In the genomic region with DNA sequence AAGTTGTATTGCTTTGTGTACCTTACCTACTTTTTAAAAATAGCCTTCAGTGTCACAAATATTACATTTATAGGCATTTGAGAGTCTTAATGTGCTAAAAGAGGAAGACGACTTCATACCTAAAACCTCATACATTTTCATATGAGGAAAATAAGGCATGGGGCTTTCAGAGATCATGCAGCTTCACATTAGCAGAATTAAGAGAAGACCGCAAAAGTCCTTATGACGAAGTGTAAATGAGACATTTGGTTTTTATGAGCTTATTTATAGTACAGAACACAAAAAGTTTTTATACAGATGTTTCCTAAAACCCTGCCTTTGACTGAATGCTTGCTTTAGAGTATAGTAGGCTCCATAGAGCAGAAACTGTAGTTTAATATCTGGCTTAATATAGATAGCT, we compare ENCODE assay signal across 14 cellular contexts. TPM values are rescaled to one million over a fixed set of nuclear protein-coding genes. Genes with fewer than 3 reads are reported as not detected.
DNase-seq lines count a peak whose midpoint lies in the region; ATAC-seq and TF ChIP-seq lines count a peak whose summit lies in the region.
"Had no signal": no experiment of that assay in that cellular context is flagged by ENCODE, and none has a peak within 500 bp of the region (broad histone marks: within the 10 kb centered on the region; RNA-seq: fewer than 3 reads in every experiment).

No MANE protein-coding gene starts in this region.

- no peaks in the 10 kb centered on the region for H3K27me3 Mint-ChIP-seq in activated CD4-positive, alpha-beta T cell treated with anti-CD3 and anti-CD28 coated beads for 36 hours
- H3K27me3 Mint-ChIP-seq in naive B cell (no peaks in the 10 kb centered on the region), nephron progenitor cell (ENCODE audit: low read depth, poor library complexity) (no peaks in the 10 kb centered on the region)

- H3K9me3 Mint-ChIP-seq in activated CD4-positive, alpha-beta T cell treated with anti-CD3 and anti-CD28 coated beads for 36 hours (ENCODE audit: low read depth), result no peaks in the 10 kb centered on the region
- H3K9me3 Mint-ChIP-seq in naive B cell (no peaks in the 10 kb centered on the region), nephron progenitor cell (no peaks in the 10 kb centered on the region)

- POLR2A ChIA-PET in activated CD4-positive, alpha-beta T cell treated with anti-CD3 and anti-CD28 coated beads for 36 hours (lab: Charles Lee), result no interaction called here

- DNase-seq in activated CD4-positive, alpha-beta T cell treated with anti-CD3 and anti-CD28 coated beads for 36 hours, result no peak
- no peak for DNase-seq in activated CD4-positive, alpha-beta T cell treated with anti-CD3 and anti-CD28 coated beads for 1 hour
- peak; percentile 62 for DNase-seq in naive B cell
- no peak for DNase-seq in nephron progenitor cell
- no peak for DNase-seq in iPS-NIHi11 (ENCODE audit: low spot score)
- no peak for DNase-seq in cerebellar nuclear complex (lab: John Stamatoyannopoulos, UW)
- DNase-seq: foreskin melanocyte; left cardiac atrium; NCI-H1436; stimulated activated CD4-positive, alpha-beta T cell treated with anti-CD3 and anti-CD28 coated beads, Interleukin-15, amount 100 ng/mL, for 24 hours; stimulated activated naive CD4-positive, alpha-beta T cell; SW 1271 had no signal

- H3K4me3 Mint-ChIP-seq in activated CD4-positive, alpha-beta T cell treated with anti-CD3 and anti-CD28 coated beads for 36 hours, result no peak overlapping the region
- H3K4me3 Mint-ChIP-seq in naive B cell (peak overlapping the region in 5 of 8 donors; percentile 39 to 78 (median 63)), nephron progenitor cell (no peak overlapping the region)

- peaks cover 42% of the 10 kb centered on the region for H3K36me3 Mint-ChIP-seq in activated CD4-positive, alpha-beta T cell treated with anti-CD3 and anti-CD28 coated beads for 36 hours (ENCODE audit: low read depth)
- H3K36me3 Mint-ChIP-seq in naive B cell (peaks cover 8 to 23% of the 10 kb centered on the region in 2 donors), nephron progenitor cell (ENCODE audit: low read depth) (peaks cover 70% of the 10 kb centered on the region)

- intact Hi-C loops in activated CD4-positive, alpha-beta T cell treated with anti-CD3 and anti-CD28 coated beads for 36 hours (cut with DNase I, micrococcal nuclease), result no loop called here

- no peak for ATAC-seq in activated CD4-positive, alpha-beta T cell treated with anti-CD3 and anti-CD28 coated beads for 36 hours
- ATAC-seq in GM21717 (IDR thresholded peaks at IDR 0.05; ENCODE audit: unreplicated experiment) (peak; percentile 78), HG03196 (IDR thresholded peaks at IDR 0.05; ENCODE audit: unreplicated experiment) (peak; percentile 57), naive B cell (ENCODE audit: low read depth in 2 of 2) (peak; percentile 88 to 89)
- ATAC-seq: left cardiac atrium had no signal

- CTCF ChIA-PET in activated CD4-positive, alpha-beta T cell treated with anti-CD3 and anti-CD28 coated beads for 36 hours (lab: Charles Lee), result interaction anchor here (1.3 to 1.7 kb wide), 2 partner anchors 8 to 12 kb away, joined by 4 read pairs; no protein-coding TSS in a partner anchor

- H3K4me1 Mint-ChIP-seq in activated CD4-positive, alpha-beta T cell treated with anti-CD3 and anti-CD28 coated beads for 36 hours, result no peaks in the 10 kb centered on the region
- H3K4me1 Mint-ChIP-seq in naive B cell (peaks cover 0 to 35% (median 4%) of the 10 kb centered on the region in 3 donors), nephron progenitor cell (no peaks in the 10 kb centered on the region)

- no peak for TF ChIP-seq CTCF in nephron progenitor cell (IDR thresholded peaks at IDR 0.05)

- H3K27ac Mint-ChIP-seq in activated CD4-positive, alpha-beta T cell treated with anti-CD3 and anti-CD28 coated beads for 36 hours, result peak overlapping the region; percentile 67
- H3K27ac Mint-ChIP-seq in naive B cell (peak overlapping the region; percentile 81 to 99 (median 92)), nephron progenitor cell (no peak overlapping the region)

RNA-seq across cellular contexts. Expression of gene CCDC138, which starts 10.1 kb away (rescaled TPM):
- total RNA-seq in activated CD4-positive, alpha-beta T cell treated with anti-CD3 and anti-CD28 coated beads for 36 hours, result 10 to 100 TPM; 14.3 to 15.3 TPM
- polyA plus RNA-seq in naive B cell (ENCODE audit: low read depth in 6 of 6), result 10 to 100 TPM in 3 of 6 donors, 1 to 10 TPM in 3; 6.6 to 16.9 (median 10.5) TPM

RNA-seq across cellular contexts. Expression of gene RANBP2, which starts 57.2 kb away (rescaled TPM):
- total RNA-seq in activated CD4-positive, alpha-beta T cell treated with anti-CD3 and anti-CD28 coated beads for 36 hours, result 10 to 100 TPM; 68.1 to 77.1 TPM
- 10 to 100 TPM in 4 of 6 donors, 1 to 10 TPM in 2; 2.1 to 16.9 (median 13.6) TPM for polyA plus RNA-seq in naive B cell (ENCODE audit: low read depth in 6 of 6)

Comparison
In these comparisons a context has a peak if more than half of its experiments do, and no peak if none do; other contexts are left out.
1. H3K4me3 Mint-ChIP-seq: peak in naive B cell (5 of 8); none in activated CD4-positive, alpha-beta T cell treated with anti-CD3 and anti-CD28 coated beads for 36 hours (single experiment) and nephron progenitor cell (single experiment).